ENCODE assay signal across 9 cellular contexts in the genomic region with DNA sequence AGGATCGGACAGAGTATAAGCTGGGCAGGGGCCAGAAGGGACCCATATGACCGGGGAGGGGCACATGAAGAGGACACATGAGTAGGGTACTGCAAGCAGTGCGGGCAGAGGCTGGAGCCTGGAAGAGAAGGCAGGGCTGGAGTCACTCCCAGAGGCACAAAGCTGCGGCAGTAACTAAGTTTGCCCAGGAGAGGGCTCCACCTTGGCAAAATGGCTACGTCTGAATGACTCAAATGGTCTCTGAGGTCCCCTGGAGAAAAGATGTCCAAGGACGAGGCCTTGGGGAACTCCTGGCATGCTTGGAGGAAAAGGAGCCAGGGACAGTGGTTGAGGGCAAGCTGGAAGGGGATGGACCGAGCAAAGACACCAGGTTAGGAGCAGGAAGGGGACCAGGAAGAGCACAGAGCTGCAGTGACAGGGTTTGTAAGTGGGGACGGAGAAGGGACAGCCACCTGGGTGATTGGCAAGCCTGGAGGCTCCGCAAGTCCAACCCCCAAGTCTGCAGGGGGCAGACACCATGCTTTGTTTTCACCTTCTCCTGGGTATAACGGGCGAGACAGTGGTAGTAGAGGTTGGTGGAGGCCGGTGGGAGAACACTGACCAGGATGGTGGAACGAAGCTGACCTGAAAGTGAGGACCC. TPM values are rescaled to one million over a fixed set of nuclear protein-coding genes. Genes with fewer than 3 reads are reported as not detected.
A peak's percentile ranks its signal among the peaks of the same experiment; 100 is the strongest.
DNase-seq lines count a peak whose midpoint lies in the region; ATAC-seq and TF ChIP-seq lines count a peak whose summit lies in the region.
"Had no signal": no experiment of that assay in that cellular context is flagged by ENCODE, and none has a peak within 500 bp of the region (broad histone marks: within the 10 kb centered on the region; RNA-seq: fewer than 3 reads in every experiment).

No MANE protein-coding gene starts in this region.

- H3K4me1 ChIP-seq in mammary epithelial cell (ENCODE audit: insufficient read depth, low read length), result peaks cover 2% of the 10 kb centered on the region

- no peaks in the 10 kb centered on the region for H3K36me3 ChIP-seq in mammary epithelial cell (ENCODE audit: insufficient read depth, low read length)

- WGBS in mammary epithelial cell (ENCODE audit: low coverage, missing lambda C conversion rate), result 71% methylated on average over 8 of the region's 13 CpGs

- H4K20me1 ChIP-seq in mammary epithelial cell (ENCODE audit: insufficient read depth, low read length), result no peaks in the 10 kb centered on the region

- H3K4me3 ChIP-seq in WI38 (ENCODE audit: low read depth, low read length), result no peak overlapping the region
- no peak overlapping the region for H3K4me3 ChIP-seq in mammary epithelial cell (replicated peaks in 1 of 3; ENCODE audit: insufficient read depth in 1 of 3, low read depth in 2 of 3, low read length in 3 of 3)
- H3K4me3 ChIP-seq: skin epidermis had no signal

- H3K4me2 ChIP-seq in mammary epithelial cell (ENCODE audit: insufficient read depth, low read depth, low read length), result no peak overlapping the region

- H2AFZ ChIP-seq in mammary epithelial cell (ENCODE audit: low read depth, low read length), result peak overlapping the region; percentile 69

- no peaks in the 10 kb centered on the region for H3K9me3 ChIP-seq in mammary epithelial cell (replicated peaks; ENCODE audit: insufficient read depth, low read length)

- in situ Hi-C loops in mammary epithelial cell (cut with MboI; ENCODE audit: low sequenced_read_pairs in 2 of 2), result no loop called here

- intact Hi-C loops in Right ventricle myocardium inferior (cut with DNase I) (loop anchor here (5.0 kb wide), 1 partner anchor 300 kb away; no protein-coding TSS in a partner anchor), cardiac septum (cut with DNase I) (loop anchor here (10.0 kb wide), 1 partner anchor 292 kb away; no protein-coding TSS in a partner anchor), mammary epithelial cell (cut with micrococcal nuclease) (loop anchor here (1.0 kb wide), 2 partner anchors 59 to 170 kb away; no protein-coding TSS in a partner anchor)

- H3K27me3 ChIP-seq in mammary epithelial cell (ENCODE audit: insufficient read depth, low read length), result no peaks in the 10 kb centered on the region

- ATAC-seq in Right ventricle myocardium inferior (peak; percentile 69), HG03521 (IDR thresholded peaks at IDR 0.05; ENCODE audit: unreplicated experiment) (no peak)

- no TSS peak for BruUV-seq in mammary epithelial cell (replicated peaks; lab: Mats Ljungman, UMichigan)

- no peak overlapping the region for H3K27ac ChIP-seq in mammary epithelial cell (ENCODE audit: insufficient read depth, low read depth, low read length)
- H3K27ac ChIP-seq: skin epidermis had no signal

- CTCF ChIA-PET in mammary epithelial cell (lab: Charles Lee; ENCODE audit: low non-redundant PET), result interaction anchor here (0.6 kb wide), 1 partner anchor 9 kb away, joined by 5 read pairs; no protein-coding TSS in a partner anchor

- DNase-seq in Right ventricle myocardium inferior (ENCODE audit: missing footprints), result peak; percentile 69
- no peak for DNase-seq in cardiac septum (ENCODE audit: low spot score)
- peak; percentile 23 to 34 for DNase-seq in NCI-H1930 (lab: John Stamatoyannopoulos, UW)
- DNase-seq in mammary epithelial cell, result peak; percentile 50
- peak; percentile 56 for DNase-seq in kidney glomerular epithelial cell (lab: John Stamatoyannopoulos, UW)
- DNase-seq in stimulated activated CD4-positive, alpha-beta T cell treated with anti-CD3 and anti-CD28 coated beads, Interleukin-4, amount 100 ng/mL, for 24 hours, result peak; percentile 70

- no peaks in the 10 kb centered on the region for H3K79me2 ChIP-seq in mammary epithelial cell (ENCODE audit: insufficient read depth, low read length)

- no peak overlapping the region for H3K9ac ChIP-seq in mammary epithelial cell (ENCODE audit: insufficient read depth, low read length)

- dilution Hi-C loops in mammary epithelial cell (cut with HindIII; ENCODE audit: low sequenced_read_pairs), result no loop called here

- TF ChIP-seq CTCF in WI38 (IDR thresholded peaks at IDR 0.05; ENCODE audit: low read depth, low read length) (peak; percentile 78), mammary epithelial cell (conservative IDR thresholded peaks at IDR 0.05 in 1 of 2, IDR thresholded peaks at IDR 0.05 in 1 of 2; ENCODE audit: extremely low read depth in 1 of 2, insufficient read depth in 1 of 2, low read depth in 1 of 2, low read length in 2 of 2) (peak; percentile 76 to 89)

RNA-seq across cellular contexts. Expression of gene LBX1, which starts 43.1 kb away (rescaled TPM):
- not detected for total RNA-seq in Right ventricle myocardium inferior
- 0.13 TPM for total RNA-seq in cardiac septum
- total RNA-seq in mammary epithelial cell, result not detected
- not detected for polyA plus RNA-seq in mammary epithelial cell
- polyA minus RNA-seq in mammary epithelial cell, result not detected
